ENCODE assay signal across 12 cellular contexts in the genomic region with DNA sequence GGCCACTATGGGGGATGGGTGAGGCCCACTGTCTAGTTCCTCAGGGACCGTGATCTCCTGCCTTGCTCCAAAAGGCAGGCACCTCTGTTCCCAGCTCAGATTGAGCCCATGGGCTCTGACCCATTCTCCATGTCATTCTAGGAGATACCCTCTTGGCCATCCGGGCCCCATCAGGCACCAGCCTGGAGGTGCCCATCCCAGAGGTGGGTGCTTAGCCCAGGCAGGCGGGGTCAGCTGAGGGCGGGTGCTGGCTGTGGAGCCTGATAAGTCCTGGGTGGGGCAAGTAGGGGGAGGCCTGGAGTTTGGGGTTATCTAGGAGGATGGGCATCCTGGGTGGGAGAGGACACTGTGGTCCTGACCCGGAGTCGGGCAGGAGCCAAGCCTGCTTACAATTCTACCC. TPM values are rescaled to one million over a fixed set of nuclear protein-coding genes. Genes with fewer than 3 reads are reported as not detected.
A peak's percentile ranks its signal among the peaks of the same experiment; 100 is the strongest.
DNase-seq lines count a peak whose midpoint lies in the region; ATAC-seq, FAIRE-seq and TF ChIP-seq lines count a peak whose summit lies in the region.
"Had no signal": no experiment of that assay in that cellular context is flagged by ENCODE, and none has a peak within 500 bp of the region (broad histone marks: within the 10 kb centered on the region; RNA-seq: fewer than 3 reads in every experiment).

No MANE protein-coding gene starts in this region.

- no peak overlapping the region for H3K14ac ChIP-seq in trophoblast cell (ENCODE audit: low read length)
- H3K14ac ChIP-seq in neuronal stem cell (ENCODE audit: low read length), result no peak overlapping the region

- peaks cover 11% of the 10 kb centered on the region for H3K4me1 ChIP-seq in GM23248 (ENCODE audit: insufficient read depth)
- H3K4me1 ChIP-seq in trophoblast cell (ENCODE audit: control insufficient read depth in 1 of 2, insufficient read depth in 2 of 2, low read length in 2 of 2), result peaks cover 15 to 29% of the 10 kb centered on the region in 2 experiments
- H3K4me1 ChIP-seq in kidney (ENCODE audit: control insufficient read depth in 1 of 2, insufficient read depth in 1 of 2, low read depth in 1 of 2, low read length in 2 of 2), result peaks cover 35 to 49% of the 10 kb centered on the region in 2 donors
- H3K4me1 ChIP-seq in neuronal stem cell (ENCODE audit: control insufficient read depth in 2 of 2, insufficient read depth in 1 of 2, low read depth in 1 of 2, low read length in 2 of 2), result peaks cover 14 to 20% of the 10 kb centered on the region in 2 donors

- no peaks in the 10 kb centered on the region for H4K20me1 ChIP-seq in GM23248 (ENCODE audit: insufficient read depth)

- H3K27ac Mint-ChIP-seq in WTC11, result no peak overlapping the region
- H3K27ac Mint-ChIP-seq in mesothelial cell of epicardium, result no peak overlapping the region

- TF ChIP-seq CTCF in WTC11 (IDR thresholded peaks at IDR 0.05), result no peak
- no peak for TF ChIP-seq CTCF in mesothelial cell of epicardium (IDR thresholded peaks at IDR 0.05; ENCODE audit: unreplicated experiment)
- no peak for TF ChIP-seq CTCF in kidney (IDR thresholded peaks at IDR 0.05; ENCODE audit: borderline replicate concordance, extremely low read depth, insufficient read depth)

- H4K8ac ChIP-seq in trophoblast cell (ENCODE audit: low read depth, low read length), result no peak overlapping the region
- no peak overlapping the region for H4K8ac ChIP-seq in neuronal stem cell (ENCODE audit: low read depth, low read length)

- in situ Hi-C loops in GM23248 (cut with MboI), result no loop called here

- CTCF ChIA-PET in WTC11 (lab: Charles Lee), result no interaction called here

- H2AK5ac ChIP-seq in trophoblast cell (ENCODE audit: low read length) (no peak overlapping the region), neuronal stem cell (ENCODE audit: low read depth, low read length) (no peak overlapping the region)

- peaks cover 13% of the 10 kb centered on the region for H3K79me1 ChIP-seq in trophoblast cell (ENCODE audit: low read length)
- peaks cover 8% of the 10 kb centered on the region for H3K79me1 ChIP-seq in neuronal stem cell (ENCODE audit: low read depth, low read length)

- no peak for ATAC-seq in WTC11

- no peak overlapping the region for H2BK5ac ChIP-seq in trophoblast cell (ENCODE audit: low read depth, low read length, poor library complexity)
- H2BK5ac ChIP-seq in neuronal stem cell (ENCODE audit: low read length), result no peak overlapping the region

- WGBS in GM23248 (ENCODE audit: low coverage in 1 of 2, low lambda C conversion rate in 2 of 2, missing lambda C conversion rate in 2 of 2), 2 experiments, result 92 to 93% methylated on average over 6 of the region's 6 CpGs
- no CpG with 5 or more reads among the region's 6 CpGs for WGBS in trophoblast cell (ENCODE audit: extremely low coverage, insufficient coverage, insufficient read length)
- WGBS in neuronal stem cell (ENCODE audit: extremely low coverage in 2 of 2, insufficient read length in 2 of 2, insufficient replicate concordance in 1 of 2), 2 donors, result no CpG with 5 or more reads among the region's 6 CpGs

- H3K4me3 Mint-ChIP-seq in WTC11, result peak overlapping the region; percentile 87
- H3K4me3 Mint-ChIP-seq in mesothelial cell of epicardium, result peak overlapping the region; percentile 84

- POLR2A ChIA-PET in WTC11 (lab: Charles Lee), result no interaction called here

- H2BK12ac ChIP-seq in trophoblast cell (ENCODE audit: low read length) (no peak overlapping the region), neuronal stem cell (ENCODE audit: low read length) (no peak overlapping the region)

- H3K4ac ChIP-seq in trophoblast cell (ENCODE audit: low read depth, low read length), result no peak overlapping the region
- H3K4ac ChIP-seq in neuronal stem cell (ENCODE audit: low read length), result no peak overlapping the region

- H3K9ac ChIP-seq in GM23248 (peak overlapping the region; percentile 90), trophoblast cell (ENCODE audit: low read length) (no peak overlapping the region), kidney (ENCODE audit: low read length in 2 of 2) (no peak overlapping the region), neuronal stem cell (ENCODE audit: low read depth, low read length, poor library complexity) (no peak overlapping the region)

- H2BK120ac ChIP-seq in trophoblast cell (ENCODE audit: insufficient read depth, low read length, poor library complexity) (no peak overlapping the region), neuronal stem cell (ENCODE audit: low read depth, low read length) (no peak overlapping the region)

- no peak overlapping the region for H3K4me3 ChIP-seq in GM23248
- no peak overlapping the region for H3K4me3 ChIP-seq in trophoblast cell (ENCODE audit: low read depth, low read length)
- no peak overlapping the region for H3K4me3 ChIP-seq in kidney (ENCODE audit: low read length in 2 of 2)
- H3K4me3 ChIP-seq in neuronal stem cell (ENCODE audit: low read length in 2 of 2), result no peak overlapping the region

- H3K27me3 Mint-ChIP-seq in WTC11 (ENCODE audit: low read depth) (no peaks in the 10 kb centered on the region), mesothelial cell of epicardium (ENCODE audit: low read depth) (no peaks in the 10 kb centered on the region)

- H3K23ac ChIP-seq in trophoblast cell (ENCODE audit: low read length), result no peak overlapping the region
- no peak overlapping the region for H3K23ac ChIP-seq in neuronal stem cell (ENCODE audit: low read depth, low read length, poor library complexity)

- H3K9me3 ChIP-seq in GM23248 (ENCODE audit: low read depth) (no peaks in the 10 kb centered on the region), trophoblast cell (ENCODE audit: insufficient read depth, low read depth, low read length) (no peaks in the 10 kb centered on the region), kidney (ENCODE audit: control insufficient read depth in 1 of 2, low read length in 2 of 2) (no peaks in the 10 kb centered on the region), neuronal stem cell (replicated peaks in 1 of 2; ENCODE audit: control insufficient read depth in 2 of 2, insufficient read depth in 1 of 2, low read depth in 1 of 2, low read length in 2 of 2) (no peaks in the 10 kb centered on the region)

- H3K18ac ChIP-seq in trophoblast cell (ENCODE audit: low read length) (no peak overlapping the region), neuronal stem cell (ENCODE audit: low read length) (no peak overlapping the region)

- H3K9me3 Mint-ChIP-seq in WTC11, result no peaks in the 10 kb centered on the region
- no peaks in the 10 kb centered on the region for H3K9me3 Mint-ChIP-seq in mesothelial cell of epicardium

- H4K12ac ChIP-seq in trophoblast cell (ENCODE audit: low read depth, low read length), result no peak overlapping the region

- H3K36me3 ChIP-seq in GM23248 (ENCODE audit: low read depth) (peaks cover 21% of the 10 kb centered on the region; the same call in 1 of the 2 replicates), trophoblast cell (ENCODE audit: control insufficient read depth in 1 of 2, insufficient read depth in 2 of 2, low read length in 2 of 2) (peaks cover 51 to 52% of the 10 kb centered on the region in 2 experiments), kidney (ENCODE audit: control insufficient read depth in 1 of 2, insufficient read depth in 2 of 2, low read length in 2 of 2) (peaks cover 26 to 48% of the 10 kb centered on the region in 2 donors), neuronal stem cell (replicated peaks in 1 of 2; ENCODE audit: control insufficient read depth in 2 of 2, insufficient read depth in 2 of 2, low read length in 2 of 2) (peaks cover 47 to 56% of the 10 kb centered on the region in 2 donors)

- H4K91ac ChIP-seq in trophoblast cell (ENCODE audit: low read depth, low read length) (no peak overlapping the region), neuronal stem cell (ENCODE audit: low read depth, low read length, poor library complexity) (no peak overlapping the region)

- peaks cover 29% of the 10 kb centered on the region for H3K4me1 Mint-ChIP-seq in WTC11
- H3K4me1 Mint-ChIP-seq in mesothelial cell of epicardium, result peaks cover 19% of the 10 kb centered on the region

- H3K36me3 Mint-ChIP-seq in WTC11 (peaks cover 36% of the 10 kb centered on the region), mesothelial cell of epicardium (peaks cover 16% of the 10 kb centered on the region)

- DNase-seq in GM23248 (no peak), WTC11 (ENCODE audit: low spot score) (no peak), mesothelial cell of epicardium (ENCODE audit: low spot score in 2 of 2, unreplicated experiment in 2 of 2) (no peak), trophoblast cell (no peak), kidney (no peak), neuronal stem cell (ENCODE audit: low spot score) (no peak)
- DNase-seq: central memory CD4-positive, alpha-beta T cell; kidney glomerular epithelial cell; NCI-H1048; NCI-H774; stimulated activated naive CD4-positive, alpha-beta T cell treated with Interleukin-2 at 50 U/mL for 16 hours had no signal

- H2AFZ ChIP-seq in GM23248 (no peak overlapping the region), trophoblast cell (ENCODE audit: insufficient read depth, low read length, poor library complexity) (no peak overlapping the region), neuronal stem cell (ENCODE audit: low read length) (no peak overlapping the region)

- no peak overlapping the region for H2BK15ac ChIP-seq in neuronal stem cell (ENCODE audit: low read length)

- H3K27ac ChIP-seq in GM23248, result no peak overlapping the region
- H3K27ac ChIP-seq in trophoblast cell (ENCODE audit: low read depth, low read length), result no peak overlapping the region
- no peak overlapping the region for H3K27ac ChIP-seq in kidney (ENCODE audit: low read depth in 2 of 2, low read length in 2 of 2)
- no peak overlapping the region for H3K27ac ChIP-seq in neuronal stem cell (replicated peaks; ENCODE audit: low read length)
- H3K27ac ChIP-seq: HL-60 had no signal

- no peaks in the 10 kb centered on the region for H3K27me3 ChIP-seq in GM23248 (replicated peaks; ENCODE audit: insufficient read depth)
- H3K27me3 ChIP-seq in trophoblast cell (ENCODE audit: insufficient read depth, low read length), result no peaks in the 10 kb centered on the region
- H3K27me3 ChIP-seq in neuronal stem cell (ENCODE audit: control insufficient read depth in 3 of 3, insufficient read depth in 3 of 3, low read depth in 1 of 3, low read length in 3 of 3), result no peaks in the 10 kb centered on the region

- no peak for FAIRE-seq in kidney (lab: Jason Lieb, UNC)

- H3K9me2 ChIP-seq in GM23248 (ENCODE audit: insufficient read depth), result no peaks in the 10 kb centered on the region

- H3K79me2 ChIP-seq in GM23248 (ENCODE audit: insufficient read depth) (peaks cover 39% of the 10 kb centered on the region), trophoblast cell (ENCODE audit: control insufficient read depth, insufficient read depth, low read length, poor library complexity) (peaks cover 10% of the 10 kb centered on the region)

- H3F3A ChIP-seq in GM23248 (ENCODE audit: insufficient read depth), result peaks cover 10% of the 10 kb centered on the region; the same call in 1 of the 2 replicates

- intact Hi-C loops in kidney (cut with DNase I), result no loop called here

- no peak overlapping the region for H3K4me2 ChIP-seq in GM23248 (ENCODE audit: unreplicated experiment)
- no peak overlapping the region for H3K4me2 ChIP-seq in trophoblast cell (ENCODE audit: low read length)
- H3K4me2 ChIP-seq in neuronal stem cell (ENCODE audit: insufficient read depth, low read length, poor library complexity, severe bottlenecking), result no peak overlapping the region

RNA-seq across cellular contexts. Expression of a gene that starts 2.3 kb away (rescaled TPM):
- total RNA-seq in GM23248 (2014; rRNA removed; shearing (Covaris generic)), result 82.0 and 88.9 TPM in 2 replicates
- polyA plus RNA-seq in GM23248 (2016; fragmentation: Nextera tagmentation; extraction: Ambion mirVana) (46.5 and 50.0 TPM in 2 replicates), kidney (ENCODE audit: insufficient read depth, low read depth, low replicate concordance) (39.1 TPM)
- total RNA-seq in WTC11 (2021) (75.6 to 85.0 TPM (median 75.8 TPM) in 3 replicates), mesothelial cell of epicardium (78.3 to 80.2 TPM (median 79.5 TPM) in 3 replicates), kidney (54.4 TPM)
- 33.7 and 35.5 TPM in 2 replicates for polyA plus RNA-seq in trophoblast cell (2013)
- 43.7 TPM for polyA plus RNA-seq in neuronal stem cell (2013, experiment 1 of 2)
- 41.6 TPM for polyA plus RNA-seq in neuronal stem cell (2013, experiment 2 of 2)

RNA-seq across cellular contexts. Expression of a gene that starts 4.3 kb away (rescaled TPM):
- total RNA-seq in GM23248 (2014; rRNA removed; shearing (Covaris generic)), result not detected in 2 replicates
- polyA plus RNA-seq in GM23248 (2016; fragmentation: Nextera tagmentation; extraction: Ambion mirVana), result 0.28 and 0.53 TPM in 2 replicates
- 4.0 to 4.9 TPM (median 4.8 TPM) in 3 replicates for total RNA-seq in WTC11 (2021)
- 0.23 to 0.40 TPM in 2 of 3 replicates, not detected in the other for total RNA-seq in mesothelial cell of epicardium
- polyA plus RNA-seq in trophoblast cell (2013), result 0.21 and 0.33 TPM in 2 replicates
- 7.2 TPM for total RNA-seq in kidney
- polyA plus RNA-seq in kidney (ENCODE audit: insufficient read depth, low read depth, low replicate concordance), result 9.9 TPM
- polyA plus RNA-seq in neuronal stem cell (2013, experiment 1 of 2), result not detected
- 0.03 TPM for polyA plus RNA-seq in neuronal stem cell (2013, experiment 2 of 2)

RNA-seq across cellular contexts. Expression of a gene that starts 4.7 kb away (rescaled TPM):
- 1.5 and 1.6 TPM in 2 replicates for total RNA-seq in GM23248 (2014; rRNA removed; shearing (Covaris generic))
- 0.10 TPM in 1 of 2 replicates, not detected in the other for polyA plus RNA-seq in GM23248 (2016; fragmentation: Nextera tagmentation; extraction: Ambion mirVana)
- 13.6 to 15.6 TPM (median 15.3 TPM) in 3 replicates for total RNA-seq in WTC11 (2021)
- 9.3 to 10.0 TPM (median 9.7 TPM) in 3 replicates for total RNA-seq in mesothelial cell of epicardium
- 2.8 and 3.1 TPM in 2 replicates for polyA plus RNA-seq in trophoblast cell (2013)
- 24.2 TPM for total RNA-seq in kidney
- polyA plus RNA-seq in kidney (ENCODE audit: insufficient read depth, low read depth, low replicate concordance), result 33.1 TPM
- polyA plus RNA-seq in neuronal stem cell (2013, experiment 1 of 2), result 0.79 TPM
- 0.65 TPM for polyA plus RNA-seq in neuronal stem cell (2013, experiment 2 of 2)

RNA-seq across cellular contexts. Expression of a gene that starts 10.5 kb away (rescaled TPM):
- 6.4 and 19.0 TPM in 2 replicates for total RNA-seq in GM23248 (2014; rRNA removed; shearing (Covaris generic))
- polyA plus RNA-seq in GM23248 (2016; fragmentation: Nextera tagmentation; extraction: Ambion mirVana) (3.4 and 3.8 TPM in 2 replicates), kidney (ENCODE audit: insufficient read depth, low read depth, low replicate concordance) (15.5 TPM)
- total RNA-seq in WTC11 (2021) (40.8 to 54.3 TPM (median 50.5 TPM) in 3 replicates), mesothelial cell of epicardium (121 to 131 TPM (median 129 TPM) in 3 replicates), kidney (38.8 TPM)
- polyA plus RNA-seq in trophoblast cell (2013), result 14.8 and 15.3 TPM in 2 replicates
- 20.9 TPM for polyA plus RNA-seq in neuronal stem cell (2013, experiment 1 of 2)
- polyA plus RNA-seq in neuronal stem cell (2013, experiment 2 of 2), result 17.1 TPM

RNA-seq across cellular contexts. Expression of a gene that starts 23.9 kb away (rescaled TPM):
- 31.0 and 51.1 TPM in 2 replicates for total RNA-seq in GM23248 (2014; rRNA removed; shearing (Covaris generic))
- 20.3 TPM in 2 replicates for polyA plus RNA-seq in GM23248 (2016; fragmentation: Nextera tagmentation; extraction: Ambion mirVana)
- 8.5 to 10.6 TPM (median 9.7 TPM) in 3 replicates for total RNA-seq in WTC11 (2021)
- total RNA-seq in mesothelial cell of epicardium, result 14.0 to 15.5 TPM (median 14.2 TPM) in 3 replicates
- polyA plus RNA-seq in trophoblast cell (2013), result 4.9 and 5.2 TPM in 2 replicates
- 36.4 TPM for total RNA-seq in kidney
- polyA plus RNA-seq in kidney (ENCODE audit: insufficient read depth, low read depth, low replicate concordance), result 35.3 TPM
- 2.7 TPM for polyA plus RNA-seq in neuronal stem cell (2013, experiment 1 of 2)
- 2.2 TPM for polyA plus RNA-seq in neuronal stem cell (2013, experiment 2 of 2)
